ENCODE assay signal across 9 cellular contexts in genomic region chr18:77140439-77141109, GRCh38. TPM values are rescaled to one million over a fixed set of nuclear protein-coding genes. Genes with fewer than 3 reads are reported as not detected.
DNase-seq lines count a peak whose midpoint lies in the region; ATAC-seq and TF ChIP-seq lines count a peak whose summit lies in the region.
"Had no signal": no experiment of that assay in that cellular context is flagged by ENCODE, and none has a peak within 500 bp of the region (broad histone marks: within the 10 kb centered on the region; RNA-seq: fewer than 3 reads in every experiment).

No MANE protein-coding gene starts in this region.

- DNase-seq in CD4-positive, CD25-positive, alpha-beta regulatory T cell = peak in 2 of 3 donors; percentile 60 to 88
- DNase-seq in PC-3 (no peak), mucosa of descending colon (peak in 1 of 3 donors; percentile 74), SHP77 treated with DMSO at 0.1 percent for 48 hours (lab: John Stamatoyannopoulos, UW) (no peak), NCI-H146 treated with DMSO at 0.1 percent for 48 hours (lab: John Stamatoyannopoulos, UW; ENCODE audit: unreplicated experiment) (no peak), HCEC 1CT (no peak)
- DNase-seq: GM23248 had no signal

- H3K27me3 ChIP-seq in CD4-positive, CD25-positive, alpha-beta regulatory T cell (ENCODE audit: control insufficient read depth, insufficient read depth, low read length) = no peaks in the 10 kb centered on the region
- H3K27me3 ChIP-seq in PC-3 (ENCODE audit: low read length) = no peaks in the 10 kb centered on the region

- H3K27ac Mint-ChIP-seq in CD4-positive, CD25-positive, alpha-beta regulatory T cell = peak overlapping the region; percentile 89 to 97 (median 92)
- peak overlapping the region; percentile 86 for H3K27ac Mint-ChIP-seq in activated naive CD4-positive, alpha-beta T cell treated with anti-CD3 and anti-CD28 coated beads, Interleukin-2, amount 50 U/mL, for 24 hours

- H3K4me1 ChIP-seq in CD4-positive, CD25-positive, alpha-beta regulatory T cell (ENCODE audit: control insufficient read depth, insufficient read depth, low read length, poor library complexity, severe bottlenecking) = peaks cover 19% of the 10 kb centered on the region
- no peaks in the 10 kb centered on the region for H3K4me1 ChIP-seq in PC-3 (ENCODE audit: insufficient read depth, low read length)
- no peaks in the 10 kb centered on the region for H3K4me1 ChIP-seq in mucosa of descending colon (ENCODE audit: low read depth)

- no peaks in the 10 kb centered on the region for H3F3A ChIP-seq in PC-3 (ENCODE audit: low read length, unreplicated experiment)

- H2AFZ ChIP-seq in PC-3 (ENCODE audit: low read length) = no peak overlapping the region
- H2AFZ ChIP-seq: GM23248 had no signal

- H3K9me3 ChIP-seq in CD4-positive, CD25-positive, alpha-beta regulatory T cell (ENCODE audit: control insufficient read depth in 2 of 2, low read length in 2 of 2) = peaks cover 6 to 22% of the 10 kb centered on the region in 2 experiments
- H3K9me3 ChIP-seq in PC-3 (ENCODE audit: low read length) (no peaks in the 10 kb centered on the region), mucosa of descending colon (peaks cover 10% of the 10 kb centered on the region)

- no peaks in the 10 kb centered on the region for H4K20me1 ChIP-seq in PC-3 (ENCODE audit: low read length)

- intact Hi-C loops in PC-3 (cut with micrococcal nuclease) (no loop called here), mucosa of descending colon (cut with DNase I, micrococcal nuclease) (no loop called here)

- no peaks in the 10 kb centered on the region for H3K9me2 ChIP-seq in PC-3 (replicated peaks; ENCODE audit: low read length)

- peak overlapping the region; percentile 15 for H3K4me3 ChIP-seq in CD4-positive, CD25-positive, alpha-beta regulatory T cell (ENCODE audit: low read depth, low read length)
- H3K4me3 ChIP-seq in PC-3 (ENCODE audit: low read length) (no peak overlapping the region), mucosa of descending colon (no peak overlapping the region)
- H3K4me3 ChIP-seq: GM23248 had no signal

- H3K27me3 Mint-ChIP-seq in CD4-positive, CD25-positive, alpha-beta regulatory T cell = no peaks in the 10 kb centered on the region
- H3K27me3 Mint-ChIP-seq in activated naive CD4-positive, alpha-beta T cell treated with anti-CD3 and anti-CD28 coated beads, Interleukin-2, amount 50 U/mL, for 24 hours = no peaks in the 10 kb centered on the region

- H3K27ac ChIP-seq in CD4-positive, CD25-positive, alpha-beta regulatory T cell (ENCODE audit: insufficient read depth, low read length, poor library complexity, severe bottlenecking) = peak overlapping the region; percentile 58
- H3K27ac ChIP-seq in PC-3 (ENCODE audit: low read length) = no peak overlapping the region
- H3K27ac ChIP-seq: GM23248 had no signal

- no peaks in the 10 kb centered on the region for H3K79me2 ChIP-seq in PC-3 (ENCODE audit: low read length)

- BruUV-seq in PC-3 (replicated peaks; lab: Mats Ljungman, UMichigan) = no TSS peak

- TF ChIP-seq CTCF in PC-3 (conservative IDR thresholded peaks at IDR 0.05; ENCODE audit: low read depth, low read length) (no peak), mucosa of descending colon (IDR thresholded peaks at IDR 0.05) (no peak)

- H3K36me3 Mint-ChIP-seq in CD4-positive, CD25-positive, alpha-beta regulatory T cell = peaks cover 10% of the 10 kb centered on the region
- peaks cover 11% of the 10 kb centered on the region for H3K36me3 Mint-ChIP-seq in activated naive CD4-positive, alpha-beta T cell treated with anti-CD3 and anti-CD28 coated beads, Interleukin-2, amount 50 U/mL, for 24 hours

- CTCF ChIA-PET in PC-3 (lab: Charles Lee) = no interaction called here

- H3K4me1 Mint-ChIP-seq in CD4-positive, CD25-positive, alpha-beta regulatory T cell = peaks cover 11 to 40% (median 28%) of the 10 kb centered on the region in 4 donors
- peaks cover 47% of the 10 kb centered on the region for H3K4me1 Mint-ChIP-seq in activated naive CD4-positive, alpha-beta T cell treated with anti-CD3 and anti-CD28 coated beads, Interleukin-2, amount 50 U/mL, for 24 hours

- H3K9ac ChIP-seq in PC-3 (ENCODE audit: low read length) = no peak overlapping the region
- H3K9ac ChIP-seq: GM23248 had no signal

- H3K4me2 ChIP-seq in PC-3 (ENCODE audit: low read length) = no peak overlapping the region

- peak; percentile 91 to 95 for ATAC-seq in CD4-positive, CD25-positive, alpha-beta regulatory T cell (ENCODE audit: low read depth in 2 of 2)
- ATAC-seq in PC-3 (peak; percentile 59), mucosa of descending colon (peak; percentile 80), HG02588 (IDR thresholded peaks at IDR 0.05; ENCODE audit: unreplicated experiment) (no peak)

- H3K36me3 ChIP-seq in CD4-positive, CD25-positive, alpha-beta regulatory T cell (ENCODE audit: control insufficient read depth, insufficient read depth, low read length) = no peaks in the 10 kb centered on the region
- H3K36me3 ChIP-seq in PC-3 (ENCODE audit: low read depth, low read length) (no peaks in the 10 kb centered on the region), mucosa of descending colon (ENCODE audit: low read depth) (no peaks in the 10 kb centered on the region)

- H3K9me3 Mint-ChIP-seq in CD4-positive, CD25-positive, alpha-beta regulatory T cell = peaks cover 4 to 22% (median 14%) of the 10 kb centered on the region in 7 donors
- peaks cover 9% of the 10 kb centered on the region for H3K9me3 Mint-ChIP-seq in activated naive CD4-positive, alpha-beta T cell treated with anti-CD3 and anti-CD28 coated beads, Interleukin-2, amount 50 U/mL, for 24 hours

- POLR2A ChIA-PET in PC-3 (lab: Charles Lee; ENCODE audit: unreplicated experiment) = no interaction called here

- H3K4me3 Mint-ChIP-seq in CD4-positive, CD25-positive, alpha-beta regulatory T cell = peak overlapping the region; percentile 17 to 67 (median 52)
- H3K4me3 Mint-ChIP-seq in activated naive CD4-positive, alpha-beta T cell treated with anti-CD3 and anti-CD28 coated beads, Interleukin-2, amount 50 U/mL, for 24 hours = peak overlapping the region; percentile 30

RNA-seq across cellular contexts. Expression of gene MBP, which starts 8.0 kb away (rescaled TPM):
- total RNA-seq in CD4-positive, CD25-positive, alpha-beta regulatory T cell = 172 TPM
- 100 to 1,000 TPM; 134 to 145 (median 141) TPM for polyA plus RNA-seq in CD4-positive, CD25-positive, alpha-beta regulatory T cell
- total RNA-seq in PC-3 (2014; rRNA removed) = 34.2 and 47.4 TPM in 2 replicates
- total RNA-seq in mucosa of descending colon = 10 to 100 TPM; 37.9 to 48.5 (median 47.4) TPM

Comparison
In these comparisons a context has a peak if more than half of its experiments do, and no peak if none do; other contexts are left out.
1. DNase-seq: peak in CD4-positive, CD25-positive, alpha-beta regulatory T cell (2 of 3); none in PC-3 (single experiment), SHP77 treated with DMSO at 0.1 percent for 48 hours (single experiment), NCI-H146 treated with DMSO at 0.1 percent for 48 hours (single experiment) and HCEC 1CT (single experiment).